In the genomic region with DNA sequence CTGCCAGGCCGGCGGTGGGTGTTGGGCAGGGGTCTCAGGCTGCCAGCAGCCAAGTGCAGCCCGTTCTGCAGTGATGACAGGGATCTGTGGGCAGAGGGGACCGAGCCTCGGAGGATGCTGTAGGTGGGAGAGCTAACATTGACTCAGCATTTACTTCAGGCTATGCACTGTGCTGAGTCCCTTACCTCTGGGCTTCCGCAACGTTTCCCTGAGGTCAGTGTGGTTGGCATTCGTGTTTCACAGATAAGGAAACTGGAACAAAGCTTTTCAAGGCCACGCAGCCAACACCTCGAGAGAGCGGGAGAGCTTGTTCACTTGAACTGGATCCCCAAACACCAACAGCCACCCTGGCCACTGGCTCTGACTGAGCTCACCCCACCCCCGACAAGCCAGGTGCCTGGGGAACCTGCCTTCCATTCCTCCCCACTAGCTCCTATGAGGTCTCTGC, we compare ENCODE assay signal across 2 cellular contexts.
TF ChIP-seq lines count a peak whose summit lies in the region.

No MANE protein-coding gene starts in this region.

TF ChIP-seq in H1, 55 proteins besides CTCF, POLR2A, EP300 and RAD21:
- 0 out of 2 replicates have a peak, but pooled peaks have one; percentile 10 for TF ChIP-seq MAFK (IDR thresholded peaks at IDR 0.05; ENCODE audit: low read depth, low read length)
- no peak for TF ChIP-seq PHF8 (conservative IDR thresholded peaks at IDR 0.05; ENCODE audit: low read depth, low read length)
- no peak for TF ChIP-seq KDM1A (IDR thresholded peaks at IDR 0.05; ENCODE audit: borderline replicate concordance, low read length)
- TF ChIP-seq BACH1 (IDR thresholded peaks at IDR 0.05; ENCODE audit: low read length), result peak; percentile 42; the same call in 1 of the 2 replicates

TF ChIP-seq in neural cell, 6 proteins besides CTCF, POLR2A, EP300 and RAD21:
- TF ChIP-seq MXI1 (conservative IDR thresholded peaks at IDR 0.05; ENCODE audit: poor library complexity, severe bottlenecking) (no peak), POLR2AphosphoS5 (IDR thresholded peaks at IDR 0.05) (no peak), TAF1 (IDR thresholded peaks at IDR 0.05; ENCODE audit: low read depth) (no peak), EZH2 (IDR thresholded peaks at IDR 0.05; ENCODE audit: borderline replicate concordance, insufficient read depth, low read length, poor library complexity, severe bottlenecking) (no peak)
